In genomic region chr9:118503236-118503635, GRCh38 we compare ENCODE assay signal across 9 cellular contexts.
"Had no signal": no experiment of that assay in that cellular context is flagged by ENCODE, and none has a peak within 500 bp of the region (broad histone marks: within the 10 kb centered on the region; RNA-seq: fewer than 3 reads in every experiment).

No MANE protein-coding gene starts in this region.

- ATAC-seq: GM23338, HCT116 had no signal

- H3K9ac ChIP-seq: GM23248 had no signal

- H3K4me1 Mint-ChIP-seq: GM23338, H9 had no signal

- H3K4me3 Mint-ChIP-seq: GM23338, H9, HFFc6 had no signal

- H2AFZ ChIP-seq: GM23248, GM23338 had no signal

- DNase-seq: GM23248, GOT3, H7, H9, HCEC 1CT, HFFc6 had no signal

- H3K4me1 ChIP-seq: HAP-1 had no signal

- H3K27ac ChIP-seq: GM23248 had no signal

- H3K9me3 ChIP-seq: HAP-1 had no signal

- H3K4me2 ChIP-seq: GM23338 had no signal

- H3K4me3 ChIP-seq: GM23248, GM23338, HAP-1 had no signal

- H3K27ac Mint-ChIP-seq: GM23338, H9, HFFc6 had no signal

- H3K36me3 ChIP-seq: HAP-1 had no signal
